In the genomic region with DNA sequence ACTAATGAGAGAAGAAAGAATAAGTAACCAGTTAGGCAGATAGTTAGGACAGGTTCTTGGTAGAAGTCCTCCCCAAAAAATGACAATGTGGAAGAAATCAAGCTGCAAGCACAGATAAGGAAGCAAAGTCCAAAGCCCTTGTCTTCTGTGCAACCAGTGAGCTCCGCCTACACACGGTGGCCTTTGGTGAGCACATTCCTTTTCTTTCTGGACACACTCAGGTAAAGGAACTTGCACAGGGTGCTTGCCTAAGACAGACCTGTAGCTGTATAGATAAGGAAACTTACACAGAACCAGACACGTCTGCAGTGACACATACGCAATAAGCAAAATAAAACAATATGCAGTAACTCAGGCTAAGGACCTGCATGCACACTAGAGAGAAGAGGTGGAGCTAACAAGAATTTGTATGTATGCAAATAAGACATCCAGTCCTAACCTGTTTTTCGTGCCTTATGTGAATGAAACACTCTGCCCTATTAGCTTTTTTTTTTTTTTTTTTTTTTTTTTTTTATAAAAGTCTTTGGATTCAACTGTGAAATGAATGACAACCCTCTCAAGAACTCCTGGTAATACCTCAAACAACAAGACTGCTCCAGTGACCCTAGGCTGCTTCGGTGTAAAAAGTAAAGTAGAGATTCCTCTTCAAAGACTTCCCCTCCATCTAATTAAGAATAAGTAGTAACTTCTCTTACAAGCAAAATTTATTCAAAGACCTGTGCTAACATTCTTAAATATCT, we compare ENCODE assay signal across 1 cellular context.
A peak's percentile ranks its signal among the peaks of the same experiment; 100 is the strongest.
TF ChIP-seq lines count a peak whose summit lies in the region.

No MANE protein-coding gene starts in this region.

TF ChIP-seq in HepG2, 621 proteins besides CTCF, POLR2A, EP300 and RAD21 (continued from another document and continues in another):
- TF ChIP-seq, protein P1, sequence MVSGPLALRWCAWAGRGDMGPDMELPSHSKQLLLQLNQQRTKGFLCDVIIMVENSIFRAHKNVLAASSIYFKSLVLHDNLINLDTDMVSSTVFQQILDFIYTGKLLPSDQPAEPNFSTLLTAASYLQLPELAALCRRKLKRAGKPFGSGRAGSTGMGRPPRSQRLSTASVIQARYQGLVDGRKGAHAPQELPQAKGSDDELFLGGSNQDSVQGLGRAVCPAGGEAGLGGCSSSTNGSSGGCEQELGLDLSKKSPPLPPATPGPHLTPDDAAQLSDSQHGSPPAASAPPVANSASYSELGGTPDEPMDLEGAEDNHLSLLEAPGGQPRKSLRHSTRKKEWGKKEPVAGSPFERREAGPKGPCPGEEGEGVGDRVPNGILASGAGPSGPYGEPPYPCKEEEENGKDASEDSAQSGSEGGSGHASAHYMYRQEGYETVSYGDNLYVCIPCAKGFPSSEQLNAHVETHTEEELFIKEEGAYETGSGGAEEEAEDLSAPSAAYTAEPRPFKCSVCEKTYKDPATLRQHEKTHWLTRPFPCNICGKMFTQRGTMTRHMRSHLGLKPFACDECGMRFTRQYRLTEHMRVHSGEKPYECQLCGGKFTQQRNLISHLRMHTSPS (CRISPR knock-in tag; IDR thresholded peaks at IDR 0.05; ENCODE audit: low read depth) = no peak
- TF ChIP-seq KAT2B (IDR thresholded peaks at IDR 0.05; ENCODE audit: borderline replicate concordance, low read depth, low read length) (no peak), ETV5 (CRISPR knock-in tag; IDR thresholded peaks at IDR 0.05; ENCODE audit: borderline replicate concordance) (peak; percentile 64; the same call in 1 of the 2 replicates), NFE2L1 (CRISPR knock-in tag; IDR thresholded peaks at IDR 0.05; ENCODE audit: borderline replicate concordance) (no peak), RARG (CRISPR knock-in tag; IDR thresholded peaks at IDR 0.05; ENCODE audit: low read depth) (no peak), ZNF12 (CRISPR knock-in tag; IDR thresholded peaks at IDR 0.05) (peak; percentile 8; the same call in 1 of the 2 replicates), RARA (CRISPR knock-in tag; IDR thresholded peaks at IDR 0.05) (peak; percentile 12; the same call in 1 of the 2 replicates), ZNF331 (CRISPR knock-in tag; IDR thresholded peaks at IDR 0.05) (peak; percentile 68), AGO2 (optimal IDR thresholded peaks at IDR 0.05; ENCODE audit: low read depth, low read length) (no peak), ZFP36L1 (CRISPR knock-in tag; IDR thresholded peaks at IDR 0.05) (no peak), ZFP82 (CRISPR knock-in tag; IDR thresholded peaks at IDR 0.05; ENCODE audit: borderline replicate concordance) (no peak), ZNF547 (CRISPR knock-in tag; IDR thresholded peaks at IDR 0.05) (no peak), ZEB1 (IDR thresholded peaks at IDR 0.05; ENCODE audit: insufficient replicate concordance, low read depth) (peak; percentile 89), KDM4B (CRISPR knock-in tag; IDR thresholded peaks at IDR 0.05) (no peak), ZNF776 (CRISPR knock-in tag; IDR thresholded peaks at IDR 0.05) (no peak), ZNF557 (CRISPR knock-in tag; IDR thresholded peaks at IDR 0.05) (no peak), ZNF280D (CRISPR knock-in tag; IDR thresholded peaks at IDR 0.05) (no peak), ZNF746 (CRISPR knock-in tag; IDR thresholded peaks at IDR 0.05) (no peak), FOXA3 (CRISPR knock-in tag; IDR thresholded peaks at IDR 0.05) (peak; percentile 59; the same call in 1 of the 2 replicates), SKIL (CRISPR knock-in tag; IDR thresholded peaks at IDR 0.05; ENCODE audit: borderline replicate concordance) (no peak), ZBTB38 (CRISPR knock-in tag; IDR thresholded peaks at IDR 0.05) (no peak), ZNF224 (CRISPR knock-in tag; IDR thresholded peaks at IDR 0.05) (no peak), ZNF777 (CRISPR knock-in tag; IDR thresholded peaks at IDR 0.05) (no peak), ZZZ3 (CRISPR knock-in tag; IDR thresholded peaks at IDR 0.05; ENCODE audit: borderline replicate concordance) (no peak), ZMAT3 (CRISPR knock-in tag; conservative IDR thresholded peaks at IDR 0.05) (no peak), TCF7 (IDR thresholded peaks at IDR 0.05; ENCODE audit: low read depth) (peak; percentile 67; the same call in 1 of the 2 replicates), SPEN (CRISPR knock-in tag; IDR thresholded peaks at IDR 0.05; ENCODE audit: low read depth) (peak; percentile 28; the same call in 1 of the 2 replicates), MAF1 (CRISPR knock-in tag; IDR thresholded peaks at IDR 0.05; ENCODE audit: borderline replicate concordance) (no peak), MAZ (IDR thresholded peaks at IDR 0.05; ENCODE audit: borderline replicate concordance, low read depth, low read length) (no peak), MAZ (CRISPR knock-in tag; IDR thresholded peaks at IDR 0.05; ENCODE audit: low read depth) (no peak), ZNF512B (CRISPR knock-in tag; IDR thresholded peaks at IDR 0.05; ENCODE audit: borderline replicate concordance) (0 out of 2 replicates have a peak, but pooled peaks have one; percentile 40), SRSF4 (IDR thresholded peaks at IDR 0.05; ENCODE audit: low read depth, low read length, poor library complexity, severe bottlenecking) (no peak), NFE2 (CRISPR knock-in tag; IDR thresholded peaks at IDR 0.05) (no peak), EHMT2 (IDR thresholded peaks at IDR 0.05; ENCODE audit: borderline replicate concordance, low read depth, low read length) (peak; percentile 24; the same call in 1 of the 2 replicates), ATF7 (IDR thresholded peaks at IDR 0.05) (no peak), ATF7 (CRISPR knock-in tag; IDR thresholded peaks at IDR 0.05) (no peak), ZNF841 (CRISPR knock-in tag; IDR thresholded peaks at IDR 0.05; ENCODE audit: borderline replicate concordance) (no peak), RXRA (CRISPR knock-in tag; IDR thresholded peaks at IDR 0.05) (peak; percentile 45; the same call in 1 of the 2 replicates), KAT7 (CRISPR knock-in tag; IDR thresholded peaks at IDR 0.05; ENCODE audit: borderline replicate concordance) (no peak), NR2C2 (CRISPR knock-in tag; IDR thresholded peaks at IDR 0.05; ENCODE audit: borderline replicate concordance) (0 out of 2 replicates have a peak, but pooled peaks have one; percentile 16)
- TF ChIP-seq, protein P2, sequence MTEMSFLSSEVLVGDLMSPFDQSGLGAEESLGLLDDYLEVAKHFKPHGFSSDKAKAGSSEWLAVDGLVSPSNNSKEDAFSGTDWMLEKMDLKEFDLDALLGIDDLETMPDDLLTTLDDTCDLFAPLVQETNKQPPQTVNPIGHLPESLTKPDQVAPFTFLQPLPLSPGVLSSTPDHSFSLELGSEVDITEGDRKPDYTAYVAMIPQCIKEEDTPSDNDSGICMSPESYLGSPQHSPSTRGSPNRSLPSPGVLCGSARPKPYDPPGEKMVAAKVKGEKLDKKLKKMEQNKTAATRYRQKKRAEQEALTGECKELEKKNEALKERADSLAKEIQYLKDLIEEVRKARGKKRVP (CRISPR knock-in tag; IDR thresholded peaks at IDR 0.05) = no peak
- TF ChIP-seq, protein P3, sequence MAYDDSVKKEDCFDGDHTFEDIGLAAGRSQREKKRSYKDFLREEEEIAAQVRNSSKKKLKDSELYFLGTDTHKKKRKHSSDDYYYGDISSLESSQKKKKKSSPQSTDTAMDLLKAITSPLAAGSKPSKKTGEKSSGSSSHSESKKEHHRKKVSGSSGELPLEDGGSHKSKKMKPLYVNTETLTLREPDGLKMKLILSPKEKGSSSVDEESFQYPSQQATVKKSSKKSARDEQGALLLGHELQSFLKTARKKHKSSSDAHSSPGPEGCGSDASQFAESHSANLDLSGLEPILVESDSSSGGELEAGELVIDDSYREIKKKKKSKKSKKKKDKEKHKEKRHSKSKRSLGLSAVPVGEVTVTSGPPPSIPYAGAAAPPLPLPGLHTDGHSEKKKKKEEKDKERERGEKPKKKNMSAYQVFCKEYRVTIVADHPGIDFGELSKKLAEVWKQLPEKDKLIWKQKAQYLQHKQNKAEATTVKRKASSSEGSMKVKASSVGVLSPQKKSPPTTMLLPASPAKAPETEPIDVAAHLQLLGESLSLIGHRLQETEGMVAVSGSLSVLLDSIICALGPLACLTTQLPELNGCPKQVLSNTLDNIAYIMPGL (CRISPR knock-in tag; IDR thresholded peaks at IDR 0.05; ENCODE audit: borderline replicate concordance in 1 of 2, low read depth in 1 of 2) = 0 out of 4 replicates have a peak, but pooled peaks of 1 of the 2 experiments have one; percentile 24
- TF ChIP-seq, protein P4, sequence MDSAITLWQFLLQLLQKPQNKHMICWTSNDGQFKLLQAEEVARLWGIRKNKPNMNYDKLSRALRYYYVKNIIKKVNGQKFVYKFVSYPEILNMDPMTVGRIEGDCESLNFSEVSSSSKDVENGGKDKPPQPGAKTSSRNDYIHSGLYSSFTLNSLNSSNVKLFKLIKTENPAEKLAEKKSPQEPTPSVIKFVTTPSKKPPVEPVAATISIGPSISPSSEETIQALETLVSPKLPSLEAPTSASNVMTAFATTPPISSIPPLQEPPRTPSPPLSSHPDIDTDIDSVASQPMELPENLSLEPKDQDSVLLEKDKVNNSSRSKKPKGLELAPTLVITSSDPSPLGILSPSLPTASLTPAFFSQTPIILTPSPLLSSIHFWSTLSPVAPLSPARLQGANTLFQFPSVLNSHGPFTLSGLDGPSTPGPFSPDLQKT (CRISPR knock-in tag; IDR thresholded peaks at IDR 0.05; ENCODE audit: borderline replicate concordance) = no peak
- TF ChIP-seq, protein P5, sequence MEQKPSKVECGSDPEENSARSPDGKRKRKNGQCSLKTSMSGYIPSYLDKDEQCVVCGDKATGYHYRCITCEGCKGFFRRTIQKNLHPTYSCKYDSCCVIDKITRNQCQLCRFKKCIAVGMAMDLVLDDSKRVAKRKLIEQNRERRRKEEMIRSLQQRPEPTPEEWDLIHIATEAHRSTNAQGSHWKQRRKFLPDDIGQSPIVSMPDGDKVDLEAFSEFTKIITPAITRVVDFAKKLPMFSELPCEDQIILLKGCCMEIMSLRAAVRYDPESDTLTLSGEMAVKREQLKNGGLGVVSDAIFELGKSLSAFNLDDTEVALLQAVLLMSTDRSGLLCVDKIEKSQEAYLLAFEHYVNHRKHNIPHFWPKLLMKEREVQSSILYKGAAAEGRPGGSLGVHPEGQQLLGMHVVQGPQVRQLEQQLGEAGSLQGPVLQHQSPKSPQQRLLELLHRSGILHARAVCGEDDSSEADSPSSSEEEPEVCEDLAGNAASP (CRISPR knock-in tag; IDR thresholded peaks at IDR 0.05; ENCODE audit: borderline replicate concordance) = peak; percentile 54; the same call in 1 of the 2 replicates
- TF ChIP-seq, protein P6, sequence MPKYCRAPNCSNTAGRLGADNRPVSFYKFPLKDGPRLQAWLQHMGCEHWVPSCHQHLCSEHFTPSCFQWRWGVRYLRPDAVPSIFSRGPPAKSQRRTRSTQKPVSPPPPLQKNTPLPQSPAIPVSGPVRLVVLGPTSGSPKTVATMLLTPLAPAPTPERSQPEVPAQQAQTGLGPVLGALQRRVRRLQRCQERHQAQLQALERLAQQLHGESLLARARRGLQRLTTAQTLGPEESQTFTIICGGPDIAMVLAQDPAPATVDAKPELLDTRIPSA (CRISPR knock-in tag; IDR thresholded peaks at IDR 0.05; ENCODE audit: borderline replicate concordance) = no peak
